ENCODE assay signal across 8 cellular contexts in the genomic region with DNA sequence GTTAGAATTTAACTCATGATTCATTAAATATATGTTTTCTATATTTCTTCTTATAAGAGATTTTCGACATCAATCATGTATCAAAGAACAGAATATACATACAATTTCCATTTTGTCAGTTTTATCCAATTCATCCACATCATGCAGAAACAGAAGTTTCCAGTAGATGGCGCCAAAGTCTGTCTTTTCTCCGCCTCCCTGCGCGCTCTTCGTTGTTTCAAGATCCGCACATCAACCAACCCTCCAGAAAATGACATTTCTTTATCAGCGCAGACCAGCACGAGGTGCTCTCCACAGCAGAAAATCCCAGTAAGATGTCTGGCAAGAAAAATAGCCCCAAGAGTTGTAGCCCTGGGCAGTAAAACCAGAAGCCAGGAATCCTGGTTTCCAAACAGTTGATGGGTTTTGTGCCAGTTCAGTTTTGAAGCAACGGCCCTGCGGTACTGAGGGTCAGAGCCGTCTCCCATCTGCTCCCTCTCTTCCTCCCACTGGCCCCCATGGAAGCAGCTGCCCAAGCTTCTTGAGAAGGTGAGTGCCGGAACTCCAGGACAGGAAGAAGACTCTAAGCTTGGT. TPM values are rescaled to one million over a fixed set of nuclear protein-coding genes. Genes with fewer than 3 reads are reported as not detected.
A peak's percentile ranks its signal among the peaks of the same experiment; 100 is the strongest.
DNase-seq lines count a peak whose midpoint lies in the region; ATAC-seq and TF ChIP-seq lines count a peak whose summit lies in the region.

No MANE protein-coding gene starts in this region.

- H3K27ac ChIP-seq in suprapubic skin = no peak overlapping the region

- H3K27me3 Mint-ChIP-seq in naive thymus-derived CD8-positive, alpha-beta T cell = peaks cover 0 to 2% (median 2%) of the 10 kb centered on the region in 5 donors

- WGBS in suprapubic skin = 19% methylated on average over 13 of the region's 13 CpGs

- H3K27me3 ChIP-seq in suprapubic skin = peaks cover 7% of the 10 kb centered on the region

- peaks cover 0 to 4% (median 2%) of the 10 kb centered on the region in 4 donors for H3K4me1 Mint-ChIP-seq in naive thymus-derived CD8-positive, alpha-beta T cell

- H3K36me3 Mint-ChIP-seq in naive thymus-derived CD8-positive, alpha-beta T cell = no peaks in the 10 kb centered on the region

- POLR2A ChIA-PET in naive thymus-derived CD8-positive, alpha-beta T cell (lab: Charles Lee) = no interaction called here

- TF ChIP-seq POLR2A in erythroblast (IDR thresholded peaks at IDR 0.05; ENCODE audit: low read length) (no peak), suprapubic skin (IDR thresholded peaks at IDR 0.05) (no peak)

- H3K4me3 Mint-ChIP-seq in naive thymus-derived CD8-positive, alpha-beta T cell = no peak overlapping the region

- no peak overlapping the region for H3K4me3 ChIP-seq in suprapubic skin

- no peaks in the 10 kb centered on the region for H3K9me3 ChIP-seq in suprapubic skin

- peaks cover 12% of the 10 kb centered on the region for H3K4me1 ChIP-seq in suprapubic skin

- H3K36me3 ChIP-seq in suprapubic skin = no peaks in the 10 kb centered on the region

- DNase-seq in EH (ENCODE audit: low read depth) (peak; percentile 63), NOMO-1 treated with dmso at 0.1 percent for 144 hours (lab: John Stamatoyannopoulos, UW; ENCODE audit: unreplicated experiment) (peak; percentile 30), activated T-cell treated with anti-CD3 and anti-CD28 coated beads for 1 hour (ENCODE audit: low read depth) (peak; percentile 50), erythroblast (lab: John Stamatoyannopoulos, UW) (peak; percentile 76 to 82), suprapubic skin (ENCODE audit: low spot score in 2 of 2) (no peak)
- DNase-seq in naive thymus-derived CD8-positive, alpha-beta T cell = peak in 9 of 10 donors; percentile 19 to 69 (median 51)

- ATAC-seq in HG03095 (IDR thresholded peaks at IDR 0.05; ENCODE audit: unreplicated experiment) (peak; percentile 56), HG03460 (IDR thresholded peaks at IDR 0.05; ENCODE audit: unreplicated experiment) (no peak)
- ATAC-seq in naive thymus-derived CD8-positive, alpha-beta T cell = peak; percentile 47 to 48

- TF ChIP-seq CTCF in suprapubic skin (IDR thresholded peaks at IDR 0.05) = peak; percentile 72 to 83

- no peak overlapping the region for H3K27ac Mint-ChIP-seq in naive thymus-derived CD8-positive, alpha-beta T cell

- TF ChIP-seq EP300 in suprapubic skin (IDR thresholded peaks at IDR 0.05) = no peak

- H3K9me3 Mint-ChIP-seq in naive thymus-derived CD8-positive, alpha-beta T cell = no peaks in the 10 kb centered on the region

RNA-seq across cellular contexts. Expression of gene GPR137B, which starts 38.6 kb away (rescaled TPM):
- total RNA-seq in naive thymus-derived CD8-positive, alpha-beta T cell = 10 to 100 TPM in 1 of 2 experiments, 1 to 10 TPM in 1; 8.1 to 10.2 TPM
- polyA plus RNA-seq in naive thymus-derived CD8-positive, alpha-beta T cell = 1 to 10 TPM; 3.6 to 9.0 (median 5.1) TPM
- total RNA-seq in suprapubic skin = 10 to 100 TPM; 34.9 to 60.0 (median 47.2) TPM

RNA-seq across cellular contexts. Expression of gene NID1, which starts 38.8 kb away (rescaled TPM):
- under 1 TPM in 1 of 2 experiments, not detected in 1; 0.08 TPM for total RNA-seq in naive thymus-derived CD8-positive, alpha-beta T cell
- polyA plus RNA-seq in naive thymus-derived CD8-positive, alpha-beta T cell = not detected
- total RNA-seq in suprapubic skin = 10 to 100 TPM; 27.9 to 48.4 (median 32.3) TPM

Comparison
In these comparisons a context has a peak if more than half of its experiments do, and no peak if none do; other contexts are left out.
1. DNase-seq: peak in EH (single experiment), NOMO-1 treated with dmso at 0.1 percent for 144 hours (single experiment), activated T-cell treated with anti-CD3 and anti-CD28 coated beads for 1 hour (single experiment), erythroblast (2 of 2) and naive thymus-derived CD8-positive, alpha-beta T cell (9 of 10); none in suprapubic skin (0 of 2).
2. RNA of gene NID1, which starts 38.8 kb away (total RNA-seq): 27.9 to 48.4 TPM in suprapubic skin; 0.08 TPM in naive thymus-derived CD8-positive, alpha-beta T cell; every median in the first group is over 10 times any median in the second.